ENCODE assay signal across 8 cellular contexts in the genomic region with DNA sequence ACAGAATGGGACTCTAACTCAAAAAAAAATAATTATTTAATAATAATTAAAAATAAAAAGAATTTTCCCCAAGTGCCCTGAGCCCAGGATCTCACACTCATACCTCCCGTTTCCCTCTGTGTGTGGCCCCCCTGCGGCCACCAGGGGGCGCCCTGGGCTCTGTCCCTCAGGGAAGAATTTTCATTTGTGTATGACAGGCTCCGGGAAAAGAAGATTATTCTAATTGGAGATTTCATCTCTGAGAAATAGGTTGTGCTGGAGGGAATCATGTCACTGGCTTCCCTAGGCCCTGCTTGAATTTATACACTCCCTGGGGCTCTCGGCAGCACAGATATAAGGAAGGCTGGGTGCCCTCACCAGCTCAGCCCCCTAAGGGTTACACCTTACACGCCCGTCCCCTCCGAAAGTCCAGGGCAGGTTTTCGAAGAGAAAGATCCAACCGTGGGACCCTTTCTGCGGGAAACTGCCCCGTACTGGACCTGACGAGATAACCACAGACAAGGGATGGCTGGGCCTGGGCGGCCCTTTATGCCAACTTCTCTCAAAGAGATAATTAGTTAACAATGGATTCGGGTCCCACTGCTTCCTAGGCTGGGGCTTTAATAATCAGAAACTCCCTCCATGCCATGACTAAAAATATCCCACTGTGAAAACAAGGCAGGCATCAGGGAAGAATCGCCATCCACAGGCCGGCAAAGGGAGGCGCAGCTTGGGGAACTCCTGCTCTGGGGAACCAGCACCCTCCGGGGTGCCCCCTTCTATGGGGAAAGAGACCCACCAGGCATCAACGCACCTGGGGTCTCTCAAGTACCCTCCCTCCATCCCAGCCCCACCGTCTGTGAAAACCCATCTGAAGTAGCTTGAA.
DNase-seq lines count a peak whose midpoint lies in the region; ATAC-seq, FAIRE-seq and TF ChIP-seq lines count a peak whose summit lies in the region.

No MANE protein-coding gene starts in this region.

- CTCF ChIA-PET in CD4-positive, alpha-beta memory T cell (lab: Charles Lee; ENCODE audit: partially characterized antibody) = interaction anchor here (0.5 to 7.2 kb wide), 23 partner anchors 8 to 969 kb away, joined by 3 to 54 read pairs (median 5); a partner anchor contains a TSS
- CTCF ChIA-PET in endothelial cell of umbilical vein (lab: Charles Lee) = interaction anchor here (0.9 to 3.2 kb wide), 16 partner anchors 9 to 187 kb away, joined by 3 to 23 read pairs (median 4); a partner anchor contains a TSS

- dilution Hi-C loops in endothelial cell of umbilical vein (cut with MboI; ENCODE audit: extremely low pct_ligation_motif_present, low sequenced_read_pairs) = no loop called here

- no peaks in the 10 kb centered on the region for H3K36me3 ChIP-seq in CD4-positive, alpha-beta memory T cell (ENCODE audit: insufficient read depth, low read length)
- H3K36me3 ChIP-seq in NT2/D1 (ENCODE audit: insufficient read depth, insufficient read length, low read length) (peaks cover 44% of the 10 kb centered on the region), endothelial cell of umbilical vein (ENCODE audit: control insufficient read depth in 2 of 2, extremely low read depth in 1 of 2, insufficient read depth in 2 of 2, low read length in 2 of 2) (no peaks in the 10 kb centered on the region), muscle layer of duodenum (ENCODE audit: control insufficient read depth in 1 of 2, insufficient read depth in 2 of 2, low read length in 2 of 2) (peaks cover 0 to 5% of the 10 kb centered on the region in 2 donors)

- H3K79me2 ChIP-seq in endothelial cell of umbilical vein (ENCODE audit: control insufficient read depth, insufficient read depth, low read length) = no peaks in the 10 kb centered on the region

- TF ChIP-seq CTCF in HL-60 (IDR thresholded peaks at IDR 0.05; ENCODE audit: insufficient read depth, low read length) (peak; percentile 83), endothelial cell of umbilical vein (IDR thresholded peaks at IDR 0.05; ENCODE audit: extremely low read depth in 1 of 2, insufficient read depth in 1 of 2, low read depth in 1 of 2, low read length in 2 of 2) (peak; percentile 91 to 95)

- H3K9ac ChIP-seq in NT2/D1 (ENCODE audit: insufficient read length, low read depth) = peak overlapping the region; percentile 26
- H3K9ac ChIP-seq in endothelial cell of umbilical vein (replicated peaks; ENCODE audit: extremely low read depth, insufficient read depth, low read length) = peak overlapping the region; percentile 0

- no peaks in the 10 kb centered on the region for H3K27me3 Mint-ChIP-seq in CD4-positive, alpha-beta memory T cell

- no peak for ATAC-seq in GM18517 (IDR thresholded peaks at IDR 0.05; ENCODE audit: unreplicated experiment)

- intact Hi-C loops in CD4-positive, alpha-beta memory T cell (cut with micrococcal nuclease) = loop anchor here (1.0 to 2.0 kb wide), 4 partner anchors 37 to 273 kb away; no protein-coding TSS in a partner anchor
- intact Hi-C loops in endothelial cell of umbilical vein (cut with micrococcal nuclease) = loop anchor here (1.0 to 10.0 kb wide), 6 partner anchors 30 to 275 kb away; a partner anchor contains a TSS

- H3K4me1 Mint-ChIP-seq in CD4-positive, alpha-beta memory T cell = peaks cover 8 to 21% (median 15%) of the 10 kb centered on the region in 4 donors

- no peaks in the 10 kb centered on the region for H3K9me3 ChIP-seq in CD4-positive, alpha-beta memory T cell (ENCODE audit: control insufficient read depth in 1 of 2, low read length in 2 of 2)
- H3K9me3 ChIP-seq in NT2/D1 (ENCODE audit: insufficient read depth, low read length) (no peaks in the 10 kb centered on the region), endothelial cell of umbilical vein (replicated peaks; ENCODE audit: control insufficient read depth, insufficient read depth, low read length) (no peaks in the 10 kb centered on the region), muscle layer of duodenum (ENCODE audit: control insufficient read depth in 1 of 2, low read length in 2 of 2) (no peaks in the 10 kb centered on the region)

- no peaks in the 10 kb centered on the region for H3K9me1 ChIP-seq in endothelial cell of umbilical vein (replicated peaks; ENCODE audit: control insufficient read depth, extremely low read depth, insufficient read depth, low read length)

- H4K20me1 ChIP-seq in endothelial cell of umbilical vein (replicated peaks; ENCODE audit: control insufficient read depth, extremely low read depth, insufficient read depth, low read length) = no peaks in the 10 kb centered on the region

- FAIRE-seq in endothelial cell of umbilical vein (lab: Jason Lieb, UNC) = peak; percentile 77

- peak overlapping the region in 1 of 8 donors; percentile 11 for H3K4me3 Mint-ChIP-seq in CD4-positive, alpha-beta memory T cell

- no peaks in the 10 kb centered on the region for H3K27me3 ChIP-seq in CD4-positive, alpha-beta memory T cell (ENCODE audit: insufficient read depth, low read length)
- H3K27me3 ChIP-seq in HL-60 (ENCODE audit: insufficient read depth, poor library complexity, severe bottlenecking) (no peaks in the 10 kb centered on the region), NT2/D1 (ENCODE audit: insufficient read depth, insufficient read length) (no peaks in the 10 kb centered on the region), endothelial cell of umbilical vein (ENCODE audit: control insufficient read depth in 2 of 2, insufficient read depth in 2 of 2, low read length in 2 of 2) (no peaks in the 10 kb centered on the region), muscle layer of duodenum (ENCODE audit: low read depth, low read length) (no peaks in the 10 kb centered on the region)

- peak overlapping the region; percentile 87 for H2AFZ ChIP-seq in endothelial cell of umbilical vein (ENCODE audit: low read depth, low read length)

- TF ChIP-seq POLR2A in endothelial cell of umbilical vein (IDR thresholded peaks at IDR 0.05; ENCODE audit: low read depth, low read length) = no peak

- H3K27ac Mint-ChIP-seq in CD4-positive, alpha-beta memory T cell = peak overlapping the region in 3 of 7 donors; percentile 17 to 74 (median 63)

- H3K27ac ChIP-seq in CD4-positive, alpha-beta memory T cell (ENCODE audit: low read depth, low read length) = no peak overlapping the region
- no peak overlapping the region for H3K27ac ChIP-seq in HL-60 (replicated peaks)
- no peak overlapping the region for H3K27ac ChIP-seq in endothelial cell of umbilical vein (ENCODE audit: insufficient read depth, low read depth, low read length)
- H3K27ac ChIP-seq in muscle layer of duodenum (ENCODE audit: low read length) = peak overlapping the region; percentile 60

- POLR2A ChIA-PET in CD4-positive, alpha-beta memory T cell (lab: Charles Lee; ENCODE audit: partially characterized antibody) = interaction anchor here (0.7 to 2.0 kb wide), 4 partner anchors 37 to 170 kb away, joined by 3 to 11 read pairs (median 4); a partner anchor contains a TSS
- POLR2A ChIA-PET in endothelial cell of umbilical vein (lab: Charles Lee) = no interaction called here

- DNase-seq in CD4-positive, alpha-beta memory T cell = peak; percentile 62 to 72 (median 71)
- peak in 1 of 2 experiments; percentile 62 for DNase-seq in HL-60 (ENCODE audit: low read depth in 1 of 2, low spot score in 1 of 2)
- no peak for DNase-seq in NT2/D1 (ENCODE audit: low read depth, low spot score)
- peak; percentile 80 for DNase-seq in activated CD8-positive, alpha-beta memory T cell treated with anti-CD3 and anti-CD28 coated beads, Interleukin-2, amount 50 U/mL, for 4 hours
- peak; percentile 71 for DNase-seq in endothelial cell of umbilical vein (ENCODE audit: low read depth, low spot score)
- DNase-seq in stimulated activated CD8-positive, alpha-beta memory T cell treated with anti-CD3 and anti-CD28 coated beads, Interleukin-4, amount 100 ng/mL, for 1 hour (ENCODE audit: low read depth in 2 of 2, low spot score in 1 of 2) = peak; percentile 47 to 49

- H3K4me3 ChIP-seq in CD4-positive, alpha-beta memory T cell (ENCODE audit: low read length in 2 of 2) = no peak overlapping the region
- no peak overlapping the region for H3K4me3 ChIP-seq in HL-60 (replicated peaks; ENCODE audit: insufficient read depth, low read length)
- H3K4me3 ChIP-seq in NT2/D1 (ENCODE audit: insufficient read length, low read depth) = no peak overlapping the region
- peak overlapping the region in 1 of 3 experiments; percentile 34 for H3K4me3 ChIP-seq in endothelial cell of umbilical vein (replicated peaks in 1 of 3; ENCODE audit: insufficient read depth in 1 of 3, low read depth in 1 of 3, low read length in 3 of 3)
- peak overlapping the region; percentile 37 for H3K4me3 ChIP-seq in muscle layer of duodenum (ENCODE audit: low read depth in 1 of 2, low read length in 2 of 2)

- H3K4me1 ChIP-seq in CD4-positive, alpha-beta memory T cell (ENCODE audit: insufficient read depth, low read length) = peaks cover 17% of the 10 kb centered on the region
- H3K4me1 ChIP-seq in NT2/D1 (ENCODE audit: insufficient read depth, insufficient read length) (peaks cover 5% of the 10 kb centered on the region), endothelial cell of umbilical vein (ENCODE audit: control insufficient read depth, extremely low read depth, insufficient read depth, low read length) (peaks cover 3% of the 10 kb centered on the region), muscle layer of duodenum (ENCODE audit: control insufficient read depth in 1 of 2, insufficient read depth in 2 of 2, low read length in 2 of 2) (peaks cover 0 to 7% of the 10 kb centered on the region in 2 donors)

- peaks cover 8 to 23% of the 10 kb centered on the region in 2 donors for H3K36me3 Mint-ChIP-seq in CD4-positive, alpha-beta memory T cell

- BruUV-seq in endothelial cell of umbilical vein (replicated peaks; lab: Mats Ljungman, UMichigan) = no TSS peak

- H3K9me3 Mint-ChIP-seq in CD4-positive, alpha-beta memory T cell = no peaks in the 10 kb centered on the region

- H3K4me2 ChIP-seq in endothelial cell of umbilical vein (ENCODE audit: insufficient read depth, low read length) = peak overlapping the region; percentile 78

TF ChIP-seq in endothelial cell of umbilical vein, 7 proteins besides CTCF, POLR2A, EP300 and RAD21:
- TF ChIP-seq GATA2 (IDR thresholded peaks at IDR 0.05; ENCODE audit: insufficient read depth, insufficient read length, low read depth, low read length) (no peak), JUN (IDR thresholded peaks at IDR 0.05; ENCODE audit: borderline replicate concordance, insufficient read depth, insufficient read length, low read depth) (no peak), POLR2AphosphoS5 (IDR thresholded peaks at IDR 0.05; ENCODE audit: insufficient read depth, low read depth, low read length) (no peak), MYC (IDR thresholded peaks at IDR 0.05; ENCODE audit: low read depth, low read length) (no peak), EZH2 (IDR thresholded peaks at IDR 0.05; ENCODE audit: borderline replicate concordance, low read depth, low read length, severe bottlenecking) (no peak), FOS (IDR thresholded peaks at IDR 0.05; ENCODE audit: borderline replicate concordance, insufficient read depth, low read length) (no peak)
- TF ChIP-seq, protein P1, sequence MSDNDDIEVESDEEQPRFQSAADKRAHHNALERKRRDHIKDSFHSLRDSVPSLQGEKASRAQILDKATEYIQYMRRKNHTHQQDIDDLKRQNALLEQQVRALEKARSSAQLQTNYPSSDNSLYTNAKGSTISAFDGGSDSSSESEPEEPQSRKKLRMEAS (IDR thresholded peaks at IDR 0.05; ENCODE audit: insufficient read depth, insufficient read length) = no peak

Comparison
In these comparisons a context has a peak if more than half of its experiments do, and no peak if none do; other contexts are left out.
1. H3K4me3 ChIP-seq: peak in muscle layer of duodenum (2 of 2); none in CD4-positive, alpha-beta memory T cell (0 of 2), HL-60 (single experiment) and NT2/D1 (single experiment).